ENCODE assay signal across 10 cellular contexts in the genomic region with DNA sequence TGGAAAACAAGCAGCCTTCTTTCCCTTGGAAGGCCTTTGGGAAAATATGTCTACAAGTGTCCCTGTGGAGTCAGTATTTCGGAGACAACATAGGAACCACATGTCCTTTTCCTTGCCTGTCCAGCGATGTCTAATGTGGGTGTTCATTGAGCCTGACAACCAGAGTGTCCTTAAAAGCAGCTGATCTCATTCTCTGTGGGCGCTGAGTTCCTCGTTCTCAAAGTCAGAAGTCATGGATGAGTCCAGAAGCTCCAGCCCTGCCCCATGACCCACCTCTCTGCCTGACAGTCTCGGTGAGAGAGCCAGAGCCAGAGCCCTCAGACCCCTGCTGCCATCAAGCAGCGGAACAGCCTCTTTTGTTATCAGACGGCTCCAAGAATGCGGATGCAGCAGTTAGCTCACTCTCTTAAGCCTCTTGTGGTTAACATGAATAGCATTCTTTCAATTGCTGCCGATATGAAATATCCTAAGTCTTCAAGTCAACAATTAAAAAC.
DNase-seq lines count a peak whose midpoint lies in the region; TF ChIP-seq lines count a peak whose summit lies in the region.
"Had no signal": no experiment of that assay in that cellular context is flagged by ENCODE, and none has a peak within 500 bp of the region (broad histone marks: within the 10 kb centered on the region; RNA-seq: fewer than 3 reads in every experiment).

No MANE protein-coding gene starts in this region.

- peaks cover 3% of the 10 kb centered on the region for H3K9me3 Mint-ChIP-seq in glutamatergic neuron (ENCODE audit: unreplicated experiment)

- peak; percentile 75 to 88 for DNase-seq in HAP-1 (ENCODE audit: low spot score in 2 of 2)
- peak; percentile 81 for DNase-seq in RPMI7951 (ENCODE audit: low read depth)
- peak; percentile 16 for DNase-seq in glutamatergic neuron
- no peak for DNase-seq in pons (ENCODE audit: low spot score)
- DNase-seq in OCI-M2 (lab: John Stamatoyannopoulos, UW; ENCODE audit: unreplicated experiment) = no peak
- DNase-seq in Ammon's horn (ENCODE audit: low spot score) = no peak
- DNase-seq in head of caudate nucleus = no peak
- DNase-seq: MG63 had no signal

- H3K9me3 ChIP-seq in HAP-1 = peaks cover 4% of the 10 kb centered on the region

- H3K4me3 Mint-ChIP-seq in glutamatergic neuron (ENCODE audit: unreplicated experiment) = no peak overlapping the region
- H3K4me3 Mint-ChIP-seq: activated T-helper 17 cell treated with anti-CD3 and anti-CD28 coated beads, Interleukin-2, amount 50 U/mL, for 72 hours had no signal

- peaks cover 2% of the 10 kb centered on the region for H3K27me3 Mint-ChIP-seq in glutamatergic neuron (ENCODE audit: unreplicated experiment)
- H3K27me3 Mint-ChIP-seq: activated T-helper 17 cell treated with anti-CD3 and anti-CD28 coated beads, Interleukin-2, amount 50 U/mL, for 72 hours had no signal

- H3K4me1 ChIP-seq in HAP-1 = peaks cover 12% of the 10 kb centered on the region
- no peaks in the 10 kb centered on the region for H3K4me1 ChIP-seq in rectal smooth muscle tissue (ENCODE audit: control insufficient read depth, insufficient read depth, low read length)

- no peak overlapping the region for H3K27ac Mint-ChIP-seq in glutamatergic neuron (ENCODE audit: unreplicated experiment)
- H3K27ac Mint-ChIP-seq: activated T-helper 17 cell treated with anti-CD3 and anti-CD28 coated beads, Interleukin-2, amount 50 U/mL, for 72 hours had no signal

- H3K27me3 ChIP-seq in HAP-1 (ENCODE audit: low read depth) = no peaks in the 10 kb centered on the region
- H3K27me3 ChIP-seq in rectal smooth muscle tissue (ENCODE audit: control insufficient read depth, insufficient read depth, low read length) = no peaks in the 10 kb centered on the region
- H3K27me3 ChIP-seq: MG63 had no signal

- H3K4me3 ChIP-seq in HAP-1 (no peak overlapping the region), rectal smooth muscle tissue (ENCODE audit: low read length) (peak overlapping the region; percentile 54)
- H3K4me3 ChIP-seq: MG63 had no signal

- H3K9ac ChIP-seq in rectal smooth muscle tissue (ENCODE audit: low read length) = no peak overlapping the region

- in situ Hi-C loops in HAP-1 (cut with MboI; ENCODE audit: low sequenced_read_pairs) = no loop called here

- H3K36me3 Mint-ChIP-seq in glutamatergic neuron (ENCODE audit: unreplicated experiment) = no peaks in the 10 kb centered on the region

- intact Hi-C loops in head of caudate nucleus (cut with DNase I) = no loop called here

- H3K4me1 Mint-ChIP-seq in glutamatergic neuron (ENCODE audit: low read depth, unreplicated experiment) = peaks cover 8% of the 10 kb centered on the region
- H3K4me1 Mint-ChIP-seq: activated T-helper 17 cell treated with anti-CD3 and anti-CD28 coated beads, Interleukin-2, amount 50 U/mL, for 72 hours had no signal

- no peak overlapping the region for H3K27ac ChIP-seq in rectal smooth muscle tissue (ENCODE audit: low read depth, low read length)

- H3K36me3 ChIP-seq in HAP-1 (replicated peaks) (no peaks in the 10 kb centered on the region), rectal smooth muscle tissue (ENCODE audit: control insufficient read depth, insufficient read depth, low read length) (no peaks in the 10 kb centered on the region)
- H3K36me3 ChIP-seq: MG63 had no signal

- no peak for TF ChIP-seq CTCF in glutamatergic neuron (IDR thresholded peaks at IDR 0.05; ENCODE audit: partially characterized antibody, unreplicated experiment)

Comparison
In these comparisons a context has a peak if more than half of its experiments do, and no peak if none do; other contexts are left out.
1. DNase-seq: peak in HAP-1 (2 of 2), RPMI7951 (single experiment) and glutamatergic neuron (single experiment); none in pons (single experiment), OCI-M2 (single experiment), Ammon's horn (single experiment) and head of caudate nucleus (0 of 42).